Comparison of ENCODE assay signal across 1 cellular context in genomic region chr5:22901885-22902284, GRCh38.
TF ChIP-seq lines count a peak whose summit lies in the region.

No MANE protein-coding gene starts in this region.

TF ChIP-seq in H1, 55 proteins besides CTCF, POLR2A, EP300 and RAD21:
- no peak for TF ChIP-seq SAP30 (IDR thresholded peaks at IDR 0.05; ENCODE audit: insufficient read depth, insufficient replicate concordance, low read length)
- TF ChIP-seq JUND (IDR thresholded peaks at IDR 0.05; ENCODE audit: low read length): no peak
- no peak for TF ChIP-seq CHD7 (IDR thresholded peaks at IDR 0.05; ENCODE audit: insufficient replicate concordance, low read length)
- TF ChIP-seq, protein P1, sequence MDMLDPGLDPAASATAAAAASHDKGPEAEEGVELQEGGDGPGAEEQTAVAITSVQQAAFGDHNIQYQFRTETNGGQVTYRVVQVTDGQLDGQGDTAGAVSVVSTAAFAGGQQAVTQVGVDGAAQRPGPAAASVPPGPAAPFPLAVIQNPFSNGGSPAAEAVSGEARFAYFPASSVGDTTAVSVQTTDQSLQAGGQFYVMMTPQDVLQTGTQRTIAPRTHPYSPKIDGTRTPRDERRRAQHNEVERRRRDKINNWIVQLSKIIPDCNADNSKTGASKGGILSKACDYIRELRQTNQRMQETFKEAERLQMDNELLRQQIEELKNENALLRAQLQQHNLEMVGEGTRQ (IDR thresholded peaks at IDR 0.05; ENCODE audit: low read length): no peak
- no peak for TF ChIP-seq KDM4A (IDR thresholded peaks at IDR 0.05; ENCODE audit: low read depth, low read length, severe bottlenecking)
- no peak for TF ChIP-seq ATF3 (IDR thresholded peaks at IDR 0.05; ENCODE audit: insufficient read depth, low read depth, low read length)
- no peak for TF ChIP-seq HDAC6 (IDR thresholded peaks at IDR 0.05; ENCODE audit: low read depth, low read length)
- TF ChIP-seq SUZ12 (IDR thresholded peaks at IDR 0.05; ENCODE audit: low read length): no peak
- TF ChIP-seq ZNF274 (IDR thresholded peaks at IDR 0.05; ENCODE audit: borderline replicate concordance, extremely low read depth, low read length): no peak
- TF ChIP-seq, protein P2, sequence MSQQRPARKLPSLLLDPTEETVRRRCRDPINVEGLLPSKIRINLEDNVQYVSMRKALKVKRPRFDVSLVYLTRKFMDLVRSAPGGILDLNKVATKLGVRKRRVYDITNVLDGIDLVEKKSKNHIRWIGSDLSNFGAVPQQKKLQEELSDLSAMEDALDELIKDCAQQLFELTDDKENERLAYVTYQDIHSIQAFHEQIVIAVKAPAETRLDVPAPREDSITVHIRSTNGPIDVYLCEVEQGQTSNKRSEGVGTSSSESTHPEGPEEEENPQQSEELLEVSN (IDR thresholded peaks at IDR 0.05): no peak
- no peak for TF ChIP-seq RBBP5 (IDR thresholded peaks at IDR 0.05; ENCODE audit: borderline replicate concordance, low read depth, low read length)
